ENCODE assay signal across 22 cellular contexts in genomic region chr3:99730870-99731269, GRCh38.
DNase-seq lines count a peak whose midpoint lies in the region; ATAC-seq and TF ChIP-seq lines count a peak whose summit lies in the region.
"Had no signal": no experiment of that assay in that cellular context is flagged by ENCODE, and none has a peak within 500 bp of the region (broad histone marks: within the 10 kb centered on the region; RNA-seq: fewer than 3 reads in every experiment).

No MANE protein-coding gene starts in this region.

- no peak overlapping the region for H3K9ac ChIP-seq in subcutaneous abdominal adipose tissue (ENCODE audit: low read length in 5 of 5)
- H3K9ac ChIP-seq: KMS-11, SK-N-SH had no signal

- no peaks in the 10 kb centered on the region for H3K9me3 ChIP-seq in subcutaneous abdominal adipose tissue (ENCODE audit: control insufficient read depth in 5 of 5, low read length in 5 of 5)
- no peaks in the 10 kb centered on the region for H3K9me3 ChIP-seq in sigmoid colon
- peaks cover 0 to 8% (median 0%) of the 10 kb centered on the region in 11 donors for H3K9me3 ChIP-seq in heart right ventricle
- H3K9me3 ChIP-seq: A549, BE2C, SK-N-SH had no signal

- H3K4me1 ChIP-seq in subcutaneous abdominal adipose tissue (ENCODE audit: control insufficient read depth in 5 of 5, insufficient read depth in 5 of 5, low read length in 5 of 5), result peaks cover 0 to 16% (median 5%) of the 10 kb centered on the region in 5 donors
- H3K4me1 ChIP-seq in sigmoid colon, result peaks cover 0 to 13% (median 0%) of the 10 kb centered on the region in 4 donors
- H3K4me1 ChIP-seq in heart right ventricle, result peaks cover 0 to 3% (median 0%) of the 10 kb centered on the region in 9 donors
- H3K4me1 ChIP-seq: A549, BE2C had no signal

- H3K36me3 ChIP-seq in subcutaneous abdominal adipose tissue (ENCODE audit: control insufficient read depth in 5 of 5, insufficient read depth in 5 of 5, low read length in 5 of 5) (no peaks in the 10 kb centered on the region), sigmoid colon (no peaks in the 10 kb centered on the region), heart right ventricle (no peaks in the 10 kb centered on the region)
- H3K36me3 ChIP-seq: BE2C had no signal

- ATAC-seq in heart right ventricle, result no peak
- ATAC-seq: A549, HCT116 had no signal

- TF ChIP-seq EP300 in sigmoid colon (IDR thresholded peaks at IDR 0.05), result no peak

- WGBS in sigmoid colon, 2 donors, result 66 to 73% methylated on average over 2 of the region's 2 CpGs
- 61 to 75% methylated on average over 2 of the region's 2 CpGs for WGBS in heart right ventricle, 2 donors

- peak; percentile 32 for DNase-seq in AG20443 (ENCODE audit: low spot score)
- DNase-seq in amniotic epithelial cell (ENCODE audit: low read depth), result peak; percentile 76
- peak; percentile 45 for DNase-seq in fibroblast of peridontal ligament (ENCODE audit: extremely low read depth)
- DNase-seq in inferior parietal cortex (ENCODE audit: extremely low spot score), result no peak
- no peak for DNase-seq in sigmoid colon
- no peak for DNase-seq in heart right ventricle
- DNase-seq: BE2C, Calu3, DMS79 treated with DMSO at 0.1 percent for 48 hours, GF-D8, NCI-H1092, NCI-H1417 treated with DMSO at 0.1 percent for 48 hours, NCI-H1694 treated with DMSO at 0.1 percent for 48 hours, NCI-H2081, NCI-H2227 treated with DMSO at 0.1 percent for 48 hours, NCI-H510A treated with DMSO at 0.1 percent for 48 hours, NCI-H748 treated with DMSO at 0.1 percent for 48 hours, SK-N-SH had no signal

- H3K27ac ChIP-seq in subcutaneous abdominal adipose tissue (ENCODE audit: low read depth, low read length) (peak overlapping the region; percentile 31), sigmoid colon (no peak overlapping the region), heart right ventricle (no peak overlapping the region)
- H3K27ac ChIP-seq: A549, KMS-11 had no signal

- no peak overlapping the region for H3K4me3 ChIP-seq in subcutaneous abdominal adipose tissue (ENCODE audit: low read depth in 1 of 5, low read length in 5 of 5)
- no peak overlapping the region for H3K4me3 ChIP-seq in sigmoid colon
- no peak overlapping the region for H3K4me3 ChIP-seq in heart right ventricle
- H3K4me3 ChIP-seq: A549 had no signal

- intact Hi-C loops in sigmoid colon (cut with DNase I), result no loop called here
- intact Hi-C loops in heart right ventricle (cut with DNase I), result no loop called here

- no peaks in the 10 kb centered on the region for H3K27me3 ChIP-seq in subcutaneous abdominal adipose tissue (ENCODE audit: control insufficient read depth in 5 of 5, insufficient read depth in 4 of 5, low read length in 5 of 5)
- H3K27me3 ChIP-seq in sigmoid colon, result no peaks in the 10 kb centered on the region
- no peaks in the 10 kb centered on the region for H3K27me3 ChIP-seq in heart right ventricle
- H3K27me3 ChIP-seq: BE2C had no signal

- TF ChIP-seq CTCF in sigmoid colon (IDR thresholded peaks at IDR 0.05) (no peak), heart right ventricle (IDR thresholded peaks at IDR 0.05) (no peak)

- no peak for TF ChIP-seq POLR2A in sigmoid colon (IDR thresholded peaks at IDR 0.05)

Comparison
In these comparisons a context has a peak if more than half of its experiments do, and no peak if none do; other contexts are left out.
1. DNase-seq: peak in AG20443 (single experiment), amniotic epithelial cell (single experiment) and fibroblast of peridontal ligament (single experiment); none in inferior parietal cortex (single experiment), sigmoid colon (single experiment) and heart right ventricle (0 of 2).